ENCODE assay signal across 7 cellular contexts in genomic region chr2:167853717-167854116, GRCh38.
"Had no signal": no experiment of that assay in that cellular context is flagged by ENCODE, and none has a peak within 500 bp of the region (broad histone marks: within the 10 kb centered on the region; RNA-seq: fewer than 3 reads in every experiment).

No MANE protein-coding gene starts in this region.

- H3K36me3 Mint-ChIP-seq: IgD-negative memory B cell had no signal

- H3K27ac Mint-ChIP-seq: IgD-negative memory B cell had no signal

- H3K27ac ChIP-seq: HL-60, KMS-11 had no signal

- FAIRE-seq: HTR-8/SVneo had no signal

- H3K4me3 Mint-ChIP-seq: IgD-negative memory B cell had no signal

- H3K4me1 Mint-ChIP-seq: IgD-negative memory B cell had no signal

- DNase-seq: IMR-90, KBM-7, KG1 had no signal

- H3K4me2 ChIP-seq: KMS-11 had no signal

- H3K9ac ChIP-seq: KMS-11 had no signal
